Comparison of ENCODE assay signal across 8 cellular contexts in the genomic region with DNA sequence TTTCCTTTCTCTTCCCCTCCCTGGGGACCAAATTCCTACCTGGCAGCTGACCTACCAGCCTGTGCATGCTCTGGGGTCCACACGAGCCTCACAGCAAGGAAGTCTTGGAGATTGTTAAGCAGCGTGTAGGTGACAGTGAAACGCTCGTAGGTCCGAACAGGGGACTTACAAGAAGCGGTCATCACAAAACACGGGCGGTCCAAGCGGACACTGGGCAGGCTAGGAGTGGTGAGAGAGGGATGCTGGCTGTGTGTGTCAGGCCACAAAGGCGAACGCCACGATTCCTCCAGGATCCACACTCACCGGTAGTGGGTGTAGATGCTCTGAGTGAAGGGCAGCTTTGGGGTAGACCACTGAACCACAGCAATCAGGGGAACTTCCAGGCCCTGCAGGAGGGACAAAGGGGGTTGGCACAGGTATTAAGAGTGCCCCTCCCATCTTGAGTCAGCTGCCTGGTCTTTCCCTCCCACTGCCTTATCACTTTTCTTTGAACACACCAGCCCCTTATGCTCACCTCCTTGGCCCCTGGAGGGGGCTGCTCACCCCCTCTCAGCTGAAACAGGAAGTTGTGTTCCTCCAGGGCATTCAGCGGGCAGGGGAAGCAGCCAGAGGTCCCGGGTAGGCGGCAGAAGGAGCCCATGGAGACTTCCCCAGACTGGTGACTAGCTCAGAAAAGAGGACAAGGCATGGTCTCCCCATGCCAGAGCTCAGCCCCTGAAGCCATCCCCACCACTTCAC. TPM values are rescaled to one million over a fixed set of nuclear protein-coding genes. Genes with fewer than 3 reads are reported as not detected.
DNase-seq lines count a peak whose midpoint lies in the region; FAIRE-seq and TF ChIP-seq lines count a peak whose summit lies in the region.

No MANE protein-coding gene starts in this region.

- DNase-seq in GM06990 (ENCODE audit: extremely low read depth, insufficient read length), result no peak
- DNase-seq in NOMO-1 (lab: John Stamatoyannopoulos, UW; ENCODE audit: unreplicated experiment in 2 of 2), result peak; percentile 28 to 45
- DNase-seq in central memory CD4-positive, alpha-beta T cell, result peak; percentile 39
- DNase-seq in neural crest cell (ENCODE audit: low read depth, low spot score), result no peak
- DNase-seq in foreskin fibroblast, result no peak
- DNase-seq in MG63, result no peak
- no peak for DNase-seq in urothelium cell line (ENCODE audit: low spot score)
- no peak for DNase-seq in activated CD8-positive, alpha-beta memory T cell treated with anti-CD3 and anti-CD28 coated beads, Interleukin-2, amount 50 U/mL, for 48 hours

- no peaks in the 10 kb centered on the region for H3K9me3 Mint-ChIP-seq in neural crest cell

- H3K36me3 ChIP-seq in GM06990 (ENCODE audit: control insufficient read depth, insufficient read depth, low read length) (peaks cover 30% of the 10 kb centered on the region), MG63 (peaks cover 4% of the 10 kb centered on the region)

- peak overlapping the region; percentile 43 for H3K27ac Mint-ChIP-seq in neural crest cell (ENCODE audit: unreplicated experiment)

- H3K9me3 ChIP-seq in MG63, result no peaks in the 10 kb centered on the region

- TF ChIP-seq CTCF in GM06990 (IDR thresholded peaks at IDR 0.05; ENCODE audit: insufficient read depth, low read length, poor library complexity, severe bottlenecking), result no peak
- no peak for TF ChIP-seq CTCF in neural crest cell (conservative IDR thresholded peaks at IDR 0.05)
- no peak for TF ChIP-seq CTCF in foreskin fibroblast (IDR thresholded peaks at IDR 0.05; ENCODE audit: low read depth, low read length)

- H3K4me3 ChIP-seq in GM06990 (replicated peaks; ENCODE audit: low read depth, low read length) (peak overlapping the region; percentile 86), foreskin fibroblast (ENCODE audit: low read depth in 1 of 2, low read length in 2 of 2) (peak overlapping the region in 1 of 2 donors; percentile 74), MG63 (no peak overlapping the region)

- H3K4me3 Mint-ChIP-seq in neural crest cell, result peak overlapping the region; percentile 93

- no peaks in the 10 kb centered on the region for H3K27me3 Mint-ChIP-seq in neural crest cell (ENCODE audit: low read depth)

- no peak for FAIRE-seq in urothelium cell line (lab: Jason Lieb, UNC)

- H3K4me1 Mint-ChIP-seq in neural crest cell, result peaks cover 27% of the 10 kb centered on the region

- H3K27me3 ChIP-seq in GM06990 (replicated peaks; ENCODE audit: control insufficient read depth, insufficient read depth, low read length), result no peaks in the 10 kb centered on the region
- H3K27me3 ChIP-seq in MG63, result no peaks in the 10 kb centered on the region

- peaks cover 3% of the 10 kb centered on the region for H3K36me3 Mint-ChIP-seq in neural crest cell (ENCODE audit: low read depth)

RNA-seq across cellular contexts. Expression of a gene that starts 2.0 kb away (rescaled TPM):
- 32.0 and 33.9 TPM in 2 replicates for total RNA-seq in neural crest cell
- total RNA-seq in MG63 (2014; rRNA removed; shearing (Covaris generic); ENCODE audit: low replicate concordance), result 0.22 and 3.0 TPM in 2 replicates

RNA-seq across cellular contexts. Expression of a gene that starts 7.8 kb away (rescaled TPM):
- 134 and 135 TPM in 2 replicates for total RNA-seq in neural crest cell
- 54.8 and 74.5 TPM in 2 replicates for total RNA-seq in MG63 (2014; rRNA removed; shearing (Covaris generic); ENCODE audit: low replicate concordance)

RNA-seq across cellular contexts. Expression of a gene that starts 11.9 kb away (rescaled TPM):
- 15.3 and 16.6 TPM in 2 replicates for total RNA-seq in neural crest cell
- total RNA-seq in MG63 (2014; rRNA removed; shearing (Covaris generic); ENCODE audit: low replicate concordance), result 0.44 TPM in 1 of 2 replicates, not detected in the other

RNA-seq across cellular contexts. Expression of a gene that starts 20.7 kb away (rescaled TPM):
- 97.8 and 106 TPM in 2 replicates for total RNA-seq in neural crest cell
- total RNA-seq in MG63 (2014; rRNA removed; shearing (Covaris generic); ENCODE audit: low replicate concordance), result 0.33 TPM in 1 of 2 replicates, not detected in the other

RNA-seq across cellular contexts. Expression of a gene that starts 21.2 kb away (rescaled TPM):
- total RNA-seq in neural crest cell, result 1.1 and 1.9 TPM in 2 replicates
- 0.13 TPM in 1 of 2 replicates, not detected in the other for total RNA-seq in MG63 (2014; rRNA removed; shearing (Covaris generic); ENCODE audit: low replicate concordance)

Comparison
In these comparisons a context has a peak if more than half of its experiments do, and no peak if none do; other contexts are left out.
1. DNase-seq: peak in NOMO-1 (2 of 2) and central memory CD4-positive, alpha-beta T cell (single experiment); none in GM06990 (single experiment), neural crest cell (single experiment), foreskin fibroblast (0 of 2), MG63 (single experiment), urothelium cell line (single experiment) and activated CD8-positive, alpha-beta memory T cell treated with anti-CD3 and anti-CD28 coated beads, Interleukin-2, amount 50 U/mL, for 48 hours (single experiment).
2. RNA of a gene that starts 11.9 kb away (total RNA-seq): 15.3 to 16.6 TPM in neural crest cell; 0.44 TPM in MG63; every median in the first group is over 10 times any median in the second.